ENCODE assay signal across 29 cellular contexts in the genomic region with DNA sequence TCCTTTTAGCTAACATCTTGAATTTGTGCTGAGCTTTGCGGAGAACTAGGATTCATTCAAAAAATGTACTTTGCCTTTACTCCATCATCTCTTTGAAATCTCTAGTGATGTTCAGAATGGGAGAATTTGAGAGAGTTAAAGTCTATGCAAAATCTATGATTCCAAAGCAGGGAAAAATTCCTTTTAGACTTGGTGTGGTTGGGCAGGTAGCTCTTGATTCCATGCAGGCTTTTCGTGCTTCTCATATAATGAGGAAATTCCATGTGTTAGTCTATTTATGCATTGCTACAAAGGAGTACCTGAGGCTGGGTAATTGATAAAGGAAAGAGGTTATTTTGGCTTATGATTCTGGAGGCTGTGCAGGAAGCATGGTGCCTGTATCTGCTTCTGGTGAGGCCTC.
A peak's percentile ranks its signal among the peaks of the same experiment; 100 is the strongest.
DNase-seq lines count a peak whose midpoint lies in the region; ATAC-seq lines count a peak whose summit lies in the region.
"Had no signal": no experiment of that assay in that cellular context is flagged by ENCODE, and none has a peak within 500 bp of the region (broad histone marks: within the 10 kb centered on the region; RNA-seq: fewer than 3 reads in every experiment).

No MANE protein-coding gene starts in this region.

- no peak overlapping the region for H3K27ac Mint-ChIP-seq in effector memory CD8-positive, alpha-beta T cell
- H3K27ac Mint-ChIP-seq: B cell; CD14-positive monocyte; CD4-positive, alpha-beta memory T cell; CD4-positive, alpha-beta T cell; CD4-positive, CD25-positive, alpha-beta regulatory T cell; CD8-positive, alpha-beta memory T cell; CD8-positive, alpha-beta T cell had no signal

- H3K4me1 ChIP-seq in trophoblast cell (ENCODE audit: control insufficient read depth in 1 of 2, insufficient read depth in 2 of 2, low read length in 2 of 2) = peaks cover 5% of the 10 kb centered on the region in 2 experiments
- H3K4me1 ChIP-seq: A549; BE2C; BLaER1; BLaER1 treated with 17β-estradiol and CSF1 and Interleukin-3, amounts not matched to agents 10 nM and 100 nM; Caco-2 had no signal

- H3K4me3 Mint-ChIP-seq in effector memory CD8-positive, alpha-beta T cell = no peak overlapping the region
- H3K4me3 Mint-ChIP-seq: B cell; CD14-positive monocyte; CD4-positive, alpha-beta memory T cell; CD4-positive, alpha-beta T cell; CD4-positive, CD25-positive, alpha-beta regulatory T cell; CD8-positive, alpha-beta memory T cell; CD8-positive, alpha-beta T cell had no signal

- no peaks in the 10 kb centered on the region for H3K79me1 ChIP-seq in trophoblast cell (ENCODE audit: low read length)

- H3K9me3 Mint-ChIP-seq in effector memory CD8-positive, alpha-beta T cell = peaks cover 0 to 3% of the 10 kb centered on the region in 2 donors

- H3K27me3 Mint-ChIP-seq in effector memory CD8-positive, alpha-beta T cell = no peaks in the 10 kb centered on the region
- H3K27me3 Mint-ChIP-seq: B cell; CD4-positive, alpha-beta memory T cell; CD4-positive, alpha-beta T cell; CD4-positive, CD25-positive, alpha-beta regulatory T cell; CD8-positive, alpha-beta memory T cell had no signal

- H3K14ac ChIP-seq in trophoblast cell (ENCODE audit: low read length) = no peak overlapping the region

- no peak overlapping the region for H3K27ac ChIP-seq in trophoblast cell (ENCODE audit: low read depth, low read length)
- H3K27ac ChIP-seq: 22Rv1; A549; BLaER1; BLaER1 treated with 17β-estradiol and CSF1 and Interleukin-3, amounts not matched to agents 10 nM and 100 nM; C4-2B had no signal

- no peaks in the 10 kb centered on the region for H3K36me3 Mint-ChIP-seq in effector memory CD8-positive, alpha-beta T cell (ENCODE audit: insufficient read depth)
- H3K36me3 Mint-ChIP-seq: CD14-positive monocyte; CD4-positive, alpha-beta memory T cell; CD4-positive, CD25-positive, alpha-beta regulatory T cell; CD8-positive, alpha-beta memory T cell; CD8-positive, alpha-beta T cell had no signal

- no peaks in the 10 kb centered on the region for H3K9me3 ChIP-seq in trophoblast cell (ENCODE audit: insufficient read depth, low read depth, low read length)
- H3K9me3 ChIP-seq: A549, BE2C, BLaER1, Caco-2 had no signal

- H3K79me2 ChIP-seq in trophoblast cell (ENCODE audit: control insufficient read depth, insufficient read depth, low read length, poor library complexity) = no peaks in the 10 kb centered on the region

- H2BK5ac ChIP-seq in trophoblast cell (ENCODE audit: low read depth, low read length, poor library complexity) = no peak overlapping the region

- no peaks in the 10 kb centered on the region for H3K36me3 ChIP-seq in trophoblast cell (ENCODE audit: control insufficient read depth in 1 of 2, insufficient read depth in 2 of 2, low read length in 2 of 2)
- H3K36me3 ChIP-seq: BE2C; BLaER1; BLaER1 treated with 17β-estradiol and CSF1 and Interleukin-3, amounts not matched to agents 10 nM and 100 nM had no signal

- no peak overlapping the region for H2BK120ac ChIP-seq in trophoblast cell (ENCODE audit: insufficient read depth, low read length, poor library complexity)

- no peak overlapping the region for H3K4me2 ChIP-seq in trophoblast cell (ENCODE audit: low read length)
- H3K4me2 ChIP-seq: A549; BLaER1; BLaER1 treated with 17β-estradiol and CSF1 and Interleukin-3, amounts not matched to agents 10 nM and 100 nM had no signal

- no peak overlapping the region for H3K23ac ChIP-seq in trophoblast cell (ENCODE audit: low read length)

- no peak overlapping the region for H2AK5ac ChIP-seq in trophoblast cell (ENCODE audit: low read length)

- ATAC-seq in effector memory CD8-positive, alpha-beta T cell (replicated peaks) = no peak
- ATAC-seq: A549; CD8-positive, alpha-beta T cell had no signal

- no peak overlapping the region for H3K4ac ChIP-seq in trophoblast cell (ENCODE audit: low read depth, low read length)

- no peak overlapping the region for H2AFZ ChIP-seq in trophoblast cell (ENCODE audit: insufficient read depth, low read length, poor library complexity)

- no peaks in the 10 kb centered on the region for H3K4me1 Mint-ChIP-seq in effector memory CD8-positive, alpha-beta T cell (ENCODE audit: low read depth in 2 of 2)
- H3K4me1 Mint-ChIP-seq: B cell; CD14-positive monocyte; CD4-positive, alpha-beta memory T cell; CD4-positive, CD25-positive, alpha-beta regulatory T cell; CD8-positive, alpha-beta memory T cell had no signal

- no CpG with 5 or more reads among the region's 2 CpGs for WGBS in trophoblast cell (ENCODE audit: extremely low coverage, insufficient coverage, insufficient read length)

- DNase-seq in trophoblast cell = peak; percentile 58 to 90
- no peak for DNase-seq in effector memory CD8-positive, alpha-beta T cell
- DNase-seq: 8988T; ACHN; AML-193; BE2C; C1 segment of cervical spinal cord; Caco-2; Calu3; CD4-positive, alpha-beta memory T cell; CD4-positive, alpha-beta T cell; CD4-positive, CD25-positive, alpha-beta regulatory T cell; CD8-positive, alpha-beta memory T cell; CD8-positive, alpha-beta T cell; COR-L47; DMS 273 treated with DMSO at 0.1 percent for 48 hours; DMS153; DMS53; DMS79; DMS79 treated with DMSO at 0.1 percent for 48 hours; DND-41; EL had no signal

- H4K91ac ChIP-seq in trophoblast cell (ENCODE audit: low read depth, low read length) = no peak overlapping the region

- no peak overlapping the region for H4K12ac ChIP-seq in trophoblast cell (ENCODE audit: low read depth, low read length)

- H3K9ac ChIP-seq in trophoblast cell (ENCODE audit: low read length) = no peak overlapping the region
- H3K9ac ChIP-seq: BLaER1; BLaER1 treated with 17β-estradiol and CSF1 and Interleukin-3, amounts not matched to agents 10 nM and 100 nM had no signal

- no peak overlapping the region for H4K8ac ChIP-seq in trophoblast cell (ENCODE audit: low read depth, low read length)

- no peaks in the 10 kb centered on the region for H3K27me3 ChIP-seq in trophoblast cell (ENCODE audit: insufficient read depth, low read length)
- H3K27me3 ChIP-seq: BE2C; BLaER1; BLaER1 treated with 17β-estradiol and CSF1 and Interleukin-3, amounts not matched to agents 10 nM and 100 nM had no signal

- H3K4me3 ChIP-seq in trophoblast cell (ENCODE audit: low read depth, low read length) = no peak overlapping the region
- H3K4me3 ChIP-seq: A549; BLaER1; BLaER1 treated with 17β-estradiol and CSF1 and Interleukin-3, amounts not matched to agents 10 nM and 100 nM had no signal

- H3K18ac ChIP-seq in trophoblast cell (ENCODE audit: low read length) = no peak overlapping the region

- no peak overlapping the region for H2BK12ac ChIP-seq in trophoblast cell (ENCODE audit: low read length)

Comparison
In these comparisons a context has a peak if more than half of its experiments do, and no peak if none do; other contexts are left out.
1. DNase-seq: peak in trophoblast cell (2 of 2); none in effector memory CD8-positive, alpha-beta T cell (0 of 3).